Comparison of ENCODE assay signal across 19 cellular contexts in the genomic region with DNA sequence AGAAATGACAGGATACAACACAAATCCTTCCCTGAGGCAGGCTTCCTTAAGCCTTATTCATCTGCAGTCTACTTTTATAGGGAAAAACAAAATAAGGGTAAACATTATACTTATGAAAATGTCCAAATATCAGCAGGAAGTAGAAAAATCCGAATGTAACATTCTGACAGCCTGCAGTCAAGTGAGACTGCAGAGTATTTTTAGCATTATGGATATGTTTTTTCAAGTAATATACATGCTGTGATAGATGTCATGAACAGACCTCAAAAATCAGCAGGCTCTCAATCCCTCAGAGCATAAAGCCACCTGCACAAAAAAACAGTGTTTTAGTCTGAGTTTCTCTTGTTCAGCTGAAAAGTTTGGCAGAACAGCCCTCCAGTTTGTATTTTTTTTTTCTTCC.
DNase-seq lines count a peak whose midpoint lies in the region; ATAC-seq and TF ChIP-seq lines count a peak whose summit lies in the region.
"Had no signal": no experiment of that assay in that cellular context is flagged by ENCODE, and none has a peak within 500 bp of the region (broad histone marks: within the 10 kb centered on the region; RNA-seq: fewer than 3 reads in every experiment).

No MANE protein-coding gene starts in this region.

- H3K9me3 Mint-ChIP-seq in endothelial cell (ENCODE audit: unreplicated experiment) (no peaks in the 10 kb centered on the region), neural crest cell (no peaks in the 10 kb centered on the region)
- H3K9me3 Mint-ChIP-seq: CD4-positive, alpha-beta T cell; CD8-positive, alpha-beta T cell had no signal

- H3K9ac ChIP-seq in BLaER1: no peak overlapping the region
- H3K9ac ChIP-seq in PC-3 (ENCODE audit: low read length): no peak overlapping the region

- H3K27ac ChIP-seq in BLaER1: no peak overlapping the region
- H3K27ac ChIP-seq in PC-3 (ENCODE audit: low read length): no peak overlapping the region
- H3K27ac ChIP-seq in transverse colon: no peak overlapping the region
- H3K27ac ChIP-seq: 22Rv1, A549, C4-2B had no signal

- no peak for TF ChIP-seq EP300 in transverse colon (IDR thresholded peaks at IDR 0.05; ENCODE audit: low read depth)

- H3K9me3 ChIP-seq in BLaER1 (no peaks in the 10 kb centered on the region), PC-3 (ENCODE audit: low read length) (no peaks in the 10 kb centered on the region), transverse colon (no peaks in the 10 kb centered on the region)
- H3K9me3 ChIP-seq: A549, Caco-2 had no signal

- no peak for TF ChIP-seq POLR2A in transverse colon (IDR thresholded peaks at IDR 0.05)

- H3K27me3 ChIP-seq in BLaER1 (no peaks in the 10 kb centered on the region), PC-3 (ENCODE audit: low read length) (no peaks in the 10 kb centered on the region), transverse colon (no peaks in the 10 kb centered on the region)

- in situ Hi-C loops in transverse colon (cut with MboI; ENCODE audit: low pct_ligation_motif_present in 1 of 4, low pct_unique_long_range_greater_than_20kb in 1 of 4, low sequenced_read_pairs in 3 of 4): no loop called here

- ATAC-seq in PC-3: peak; percentile 60
- ATAC-seq in HG02938 (IDR thresholded peaks at IDR 0.05; ENCODE audit: unreplicated experiment): no peak
- ATAC-seq in GM19467 (IDR thresholded peaks at IDR 0.05; ENCODE audit: unreplicated experiment): no peak
- no peak for ATAC-seq in left colon
- ATAC-seq: A549; CD8-positive, alpha-beta T cell had no signal

- H3K4me2 ChIP-seq in BLaER1 (peak overlapping the region; percentile 48), PC-3 (ENCODE audit: low read length) (no peak overlapping the region; the same call in 1 of the 2 replicates)
- H3K4me2 ChIP-seq: A549 had no signal

- H3K27me3 Mint-ChIP-seq in endothelial cell (ENCODE audit: unreplicated experiment): no peaks in the 10 kb centered on the region
- no peaks in the 10 kb centered on the region for H3K27me3 Mint-ChIP-seq in neural crest cell (ENCODE audit: low read depth)
- H3K27me3 Mint-ChIP-seq: B cell; CD4-positive, alpha-beta T cell had no signal

- H4K20me1 ChIP-seq in BLaER1 (no peaks in the 10 kb centered on the region), PC-3 (ENCODE audit: low read length) (no peaks in the 10 kb centered on the region)

- no peak for DNase-seq in PC-3
- DNase-seq in endothelial cell (ENCODE audit: low spot score): no peak
- no peak for DNase-seq in neural crest cell (ENCODE audit: low read depth, low spot score)
- no peak for DNase-seq in left colon
- DNase-seq in transverse colon: no peak
- DNase-seq: AML-193; Caco-2; Calu3; CD4-positive, alpha-beta T cell; CD8-positive, alpha-beta T cell; DMS79 treated with DMSO at 0.1 percent for 48 hours; GF-D8 had no signal

- intact Hi-C loops in PC-3 (cut with micrococcal nuclease): no loop called here
- intact Hi-C loops in left colon (cut with DNase I, micrococcal nuclease): no loop called here
- intact Hi-C loops in transverse colon (cut with DNase I; ENCODE audit: low total_unique reads): no loop called here

- H3K36me3 Mint-ChIP-seq in endothelial cell (ENCODE audit: low read depth, unreplicated experiment): peaks cover 4% of the 10 kb centered on the region
- H3K36me3 Mint-ChIP-seq in neural crest cell (ENCODE audit: low read depth): no peaks in the 10 kb centered on the region
- H3K36me3 Mint-ChIP-seq: CD8-positive, alpha-beta T cell had no signal

- H3K79me2 ChIP-seq in PC-3 (ENCODE audit: low read length): no peaks in the 10 kb centered on the region

- peaks cover 15% of the 10 kb centered on the region for H3K4me1 ChIP-seq in BLaER1
- peaks cover 8% of the 10 kb centered on the region; the same call in 1 of the 2 replicates for H3K4me1 ChIP-seq in PC-3 (ENCODE audit: insufficient read depth, low read length)
- H3K4me1 ChIP-seq in transverse colon: no peaks in the 10 kb centered on the region
- H3K4me1 ChIP-seq: A549, Caco-2 had no signal

- WGBS in transverse colon (ENCODE audit: low coverage in 1 of 2), 2 donors: 26 to 45% methylated on average over 1 of the region's 1 CpG

- no peak overlapping the region for H2AFZ ChIP-seq in PC-3 (ENCODE audit: low read length)

- no peaks in the 10 kb centered on the region for H3K36me3 ChIP-seq in BLaER1
- H3K36me3 ChIP-seq in PC-3 (ENCODE audit: low read depth, low read length): no peaks in the 10 kb centered on the region
- no peaks in the 10 kb centered on the region for H3K36me3 ChIP-seq in transverse colon

- H3F3A ChIP-seq in PC-3 (ENCODE audit: low read length, unreplicated experiment): no peaks in the 10 kb centered on the region

- H3K4me1 Mint-ChIP-seq in endothelial cell (ENCODE audit: unreplicated experiment) (peaks cover 25% of the 10 kb centered on the region), neural crest cell (peaks cover 18% of the 10 kb centered on the region)
- H3K4me1 Mint-ChIP-seq: B cell had no signal

- no peak overlapping the region for H3K4me3 Mint-ChIP-seq in endothelial cell (ENCODE audit: unreplicated experiment)
- no peak overlapping the region for H3K4me3 Mint-ChIP-seq in neural crest cell
- H3K4me3 Mint-ChIP-seq: B cell; CD4-positive, alpha-beta T cell; CD8-positive, alpha-beta T cell had no signal

- no TSS peak for BruUV-seq in PC-3 (replicated peaks; lab: Mats Ljungman, UMichigan)

- H3K27ac Mint-ChIP-seq in endothelial cell (ENCODE audit: unreplicated experiment) (peak overlapping the region; percentile 10), neural crest cell (ENCODE audit: unreplicated experiment) (peak overlapping the region; percentile 20)
- H3K27ac Mint-ChIP-seq: B cell; CD4-positive, alpha-beta T cell; CD8-positive, alpha-beta T cell had no signal

- TF ChIP-seq CTCF in PC-3 (conservative IDR thresholded peaks at IDR 0.05; ENCODE audit: low read depth, low read length) (no peak), endothelial cell (IDR thresholded peaks at IDR 0.05; ENCODE audit: unreplicated experiment) (no peak), neural crest cell (conservative IDR thresholded peaks at IDR 0.05) (no peak), transverse colon (IDR thresholded peaks at IDR 0.05) (no peak)

- CTCF ChIA-PET in PC-3 (lab: Charles Lee): no interaction called here

- H3K4me3 ChIP-seq in BLaER1 (no peak overlapping the region), PC-3 (ENCODE audit: low read length) (no peak overlapping the region), transverse colon (no peak overlapping the region)
- H3K4me3 ChIP-seq: A549 had no signal

- H3K9me2 ChIP-seq in PC-3 (replicated peaks; ENCODE audit: low read length): no peaks in the 10 kb centered on the region; the same call in 1 of the 2 replicates

- POLR2A ChIA-PET in PC-3 (lab: Charles Lee; ENCODE audit: unreplicated experiment): no interaction called here
